Comparison of ENCODE assay signal across 16 cellular contexts in the genomic region with DNA sequence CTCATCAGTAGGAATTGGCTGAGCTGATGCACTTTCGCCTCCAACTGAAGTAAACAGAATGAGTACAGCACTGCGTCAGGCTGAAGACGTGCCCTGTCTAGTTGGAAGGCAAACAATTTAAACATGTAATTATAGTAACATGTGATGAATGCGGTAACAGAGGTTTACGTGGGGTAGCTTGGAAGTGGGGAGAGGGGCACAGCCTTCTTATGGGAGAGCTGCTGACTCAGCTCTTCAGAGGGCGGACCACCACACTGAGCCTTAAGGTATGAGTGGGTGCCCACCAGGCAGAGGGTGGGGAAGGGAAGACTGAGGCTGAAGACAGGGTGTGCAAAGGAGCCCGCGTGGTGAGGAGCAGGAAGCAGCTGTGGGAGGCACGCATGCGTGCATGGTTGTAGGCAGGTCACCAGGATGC. TPM values are rescaled to one million over a fixed set of nuclear protein-coding genes. Genes with fewer than 3 reads are reported as not detected.
A peak's percentile ranks its signal among the peaks of the same experiment; 100 is the strongest.
DNase-seq lines count a peak whose midpoint lies in the region; ATAC-seq, FAIRE-seq and TF ChIP-seq lines count a peak whose summit lies in the region.
"Had no signal": no experiment of that assay in that cellular context is flagged by ENCODE, and none has a peak within 500 bp of the region (broad histone marks: within the 10 kb centered on the region; RNA-seq: fewer than 3 reads in every experiment).

No MANE protein-coding gene starts in this region.

- no peak overlapping the region for H2AFZ ChIP-seq in HepG2 (ENCODE audit: low read length)

- H3K36me3 ChIP-seq in bronchial epithelial cell (ENCODE audit: control insufficient read depth, insufficient read depth, low read length) (no peaks in the 10 kb centered on the region), HepG2 (replicated peaks in 1 of 2; ENCODE audit: control insufficient read depth in 1 of 2, insufficient read depth in 2 of 2, low read length in 2 of 2) (no peaks in the 10 kb centered on the region), uterus (no peaks in the 10 kb centered on the region)
- H3K36me3 ChIP-seq in CD8-positive, alpha-beta memory T cell (ENCODE audit: insufficient read depth, low read length) = no peaks in the 10 kb centered on the region
- H3K36me3 ChIP-seq: adrenal gland had no signal

- no peak for TF ChIP-seq RAD21 in HepG2 (CRISPR knock-in tag; IDR thresholded peaks at IDR 0.05)

- no peaks in the 10 kb centered on the region for H3K4me1 Mint-ChIP-seq in CD8-positive, alpha-beta memory T cell

- H3K27ac ChIP-seq in HepG2 (ENCODE audit: extremely low read length, insufficient read depth, low read length) (no peak overlapping the region), uterus (no peak overlapping the region)
- no peak overlapping the region for H3K27ac ChIP-seq in CD8-positive, alpha-beta memory T cell (ENCODE audit: low read depth, low read length)
- H3K27ac ChIP-seq: adrenal gland had no signal

- TF ChIP-seq EP300 in HepG2 (IDR thresholded peaks at IDR 0.05; ENCODE audit: low read depth in 2 of 2, low read length in 2 of 2) = no peak
- TF ChIP-seq EP300 in HepG2 (CRISPR knock-in tag; IDR thresholded peaks at IDR 0.05; ENCODE audit: borderline replicate concordance) = no peak

- H4K20me1 ChIP-seq in HepG2 (ENCODE audit: insufficient read depth, low read length) = no peaks in the 10 kb centered on the region

- CTCF ChIA-PET in HepG2 (lab: Yijun Ruan, JAX; ENCODE audit: low intra/inter-chr PET ratio, low total read pairs) = no interaction called here
- CTCF ChIA-PET in CD8-positive, alpha-beta memory T cell (lab: Charles Lee) = interaction anchor here (1.5 kb wide), 1 partner anchor 105 kb away, joined by 3 read pairs; no protein-coding TSS in a partner anchor

- in situ Hi-C loops in HepG2 (cut with HindIII; ENCODE audit: extremely low pct_ligation_motif_present, low pct_unique_long_range_greater_than_20kb) = no loop called here

- TF ChIP-seq CTCF in bronchial epithelial cell (IDR thresholded peaks at IDR 0.05; ENCODE audit: insufficient read depth, low read length, severe bottlenecking) = no peak
- TF ChIP-seq CTCF in HepG2 (CRISPR knock-in tag; IDR thresholded peaks at IDR 0.05) = no peak
- no peak for TF ChIP-seq CTCF in uterus (IDR thresholded peaks at IDR 0.05)

- H3K27me3 ChIP-seq in bronchial epithelial cell (ENCODE audit: control insufficient read depth, insufficient read depth, low read length) (no peaks in the 10 kb centered on the region), HepG2 (ENCODE audit: control insufficient read depth in 1 of 2, insufficient read depth in 2 of 2, low read length in 2 of 2) (peaks cover 0 to 13% of the 10 kb centered on the region in 2 experiments; a peak in 3 of 5 replicates), uterus (no peaks in the 10 kb centered on the region)
- H3K27me3 ChIP-seq in CD8-positive, alpha-beta memory T cell (ENCODE audit: insufficient read depth, low read length, poor library complexity, severe bottlenecking) = no peaks in the 10 kb centered on the region
- H3K27me3 ChIP-seq: adrenal gland had no signal

- no peak for TF ChIP-seq POLR2A in HepG2 (IDR thresholded peaks at IDR 0.05; ENCODE audit: insufficient read depth in 1 of 2, low read depth in 2 of 2, low read length in 2 of 2)
- no peak for TF ChIP-seq POLR2A in uterus (IDR thresholded peaks at IDR 0.05)

- peak; percentile 31 for DNase-seq in AG08396 (ENCODE audit: low spot score)
- peak; percentile 73 for DNase-seq in NCI-H1417 treated with DMSO at 0.1 percent for 48 hours (lab: John Stamatoyannopoulos, UW)
- peak; percentile 93 for DNase-seq in bronchial epithelial cell (ENCODE audit: low read depth)
- no peak for DNase-seq in HepG2 (ENCODE audit: low spot score)
- no peak for DNase-seq in stimulated activated CD4-positive, alpha-beta T cell treated with anti-CD3 and anti-CD28 coated beads, Interleukin-4, amount 100 ng/mL, for 4 hours
- DNase-seq in uterus = no peak
- DNase-seq in CD8-positive, alpha-beta memory T cell = no peak
- DNase-seq in left colon = no peak
- DNase-seq: activated CD4-positive, alpha-beta memory T cell treated with anti-CD3 and anti-CD28 coated beads for 36 hours; adrenal gland; NCI-H187 treated with DMSO at 0.1 percent for 48 hours; NCI-H524 treated with DMSO at 0.1 percent for 48 hours had no signal

- no peaks in the 10 kb centered on the region for H3K79me2 ChIP-seq in HepG2 (ENCODE audit: insufficient read depth, low read length)

- POLR2A ChIA-PET in HepG2 (lab: Yijun Ruan, JAX) = no interaction called here
- POLR2A ChIA-PET in CD8-positive, alpha-beta memory T cell (lab: Charles Lee) = no interaction called here

- ATAC-seq in HepG2 = no peak
- ATAC-seq in left colon = no peak
- ATAC-seq: Panc1 had no signal

- intact Hi-C loops in HepG2 (cut with micrococcal nuclease; ENCODE audit: unreplicated experiment) (no loop called here), uterus (cut with DNase I; ENCODE audit: low total_unique reads) (no loop called here), left colon (cut with DNase I, micrococcal nuclease) (no loop called here)

- FAIRE-seq in bronchial epithelial cell (lab: Jason Lieb, UNC) (no peak), HepG2 (lab: Jason Lieb, UNC) (no peak)

- no peak overlapping the region for H3K4me3 Mint-ChIP-seq in CD8-positive, alpha-beta memory T cell
- H3K4me3 Mint-ChIP-seq: activated CD4-positive, alpha-beta memory T cell treated with anti-CD3 and anti-CD28 coated beads for 36 hours; activated T-helper 1 cell treated with anti-CD3 and anti-CD28 coated beads, Interleukin-12 subunit alpha, Interleukin-12 subunit beta, Interleukin-2, Interleukin-4 antibody, amounts not matched to agents 30 ng/mL and 10 ng/mL and 1 ng/mL, durations not matched to agents 14 hours and 24 hours and 36 hours; endodermal cell had no signal

- H3K9me3 Mint-ChIP-seq in CD8-positive, alpha-beta memory T cell = no peaks in the 10 kb centered on the region
- H3K9me3 Mint-ChIP-seq: activated CD4-positive, alpha-beta memory T cell treated with anti-CD3 and anti-CD28 coated beads for 36 hours; activated T-helper 1 cell treated with anti-CD3 and anti-CD28 coated beads, Interleukin-12 subunit alpha, Interleukin-12 subunit beta, Interleukin-2, Interleukin-4 antibody, amounts not matched to agents 30 ng/mL and 10 ng/mL and 1 ng/mL, durations not matched to agents 14 hours and 24 hours and 36 hours; endodermal cell had no signal

- H3K4me2 ChIP-seq in HepG2 (ENCODE audit: low read depth, low read length) = no peak overlapping the region

- H3K4me3 ChIP-seq in bronchial epithelial cell (ENCODE audit: low read depth, low read length) (no peak overlapping the region), HepG2 (replicated peaks in 1 of 3; ENCODE audit: insufficient read depth in 1 of 3, low read depth in 2 of 3, low read length in 3 of 3) (no peak overlapping the region), uterus (no peak overlapping the region)
- H3K4me3 ChIP-seq in CD8-positive, alpha-beta memory T cell (ENCODE audit: low read length) = no peak overlapping the region
- H3K4me3 ChIP-seq: adrenal gland had no signal

- no peak overlapping the region for H3K27ac Mint-ChIP-seq in CD8-positive, alpha-beta memory T cell
- H3K27ac Mint-ChIP-seq: activated CD4-positive, alpha-beta memory T cell treated with anti-CD3 and anti-CD28 coated beads for 36 hours; activated T-helper 1 cell treated with anti-CD3 and anti-CD28 coated beads, Interleukin-12 subunit alpha, Interleukin-12 subunit beta, Interleukin-2, Interleukin-4 antibody, amounts not matched to agents 30 ng/mL and 10 ng/mL and 1 ng/mL, durations not matched to agents 14 hours and 24 hours and 36 hours; endodermal cell had no signal

- H3K36me3 Mint-ChIP-seq in CD8-positive, alpha-beta memory T cell = peaks cover 0 to 3% (median 0%) of the 10 kb centered on the region in 3 donors
- H3K36me3 Mint-ChIP-seq: activated CD4-positive, alpha-beta memory T cell treated with anti-CD3 and anti-CD28 coated beads for 36 hours had no signal

- H3K4me1 ChIP-seq in HepG2 (ENCODE audit: insufficient read depth, low read length) (no peaks in the 10 kb centered on the region), uterus (no peaks in the 10 kb centered on the region)
- H3K4me1 ChIP-seq in CD8-positive, alpha-beta memory T cell (ENCODE audit: insufficient read depth, low read length) = no peaks in the 10 kb centered on the region
- H3K4me1 ChIP-seq: adrenal gland had no signal

- H3K9me3 ChIP-seq in HepG2 (ENCODE audit: low read length) (no peaks in the 10 kb centered on the region), uterus (no peaks in the 10 kb centered on the region)
- H3K9me3 ChIP-seq in CD8-positive, alpha-beta memory T cell (ENCODE audit: low read length) = no peaks in the 10 kb centered on the region
- H3K9me3 ChIP-seq: adrenal gland had no signal

- 22% methylated on average over 10 of the region's 10 CpGs for WGBS in HepG2 (ENCODE audit: low lambda C conversion rate)

- peaks cover 23 to 26% of the 10 kb centered on the region in 2 donors for H3K27me3 Mint-ChIP-seq in CD8-positive, alpha-beta memory T cell

- no peak overlapping the region for H3K9ac ChIP-seq in HepG2 (ENCODE audit: insufficient read depth, low read depth, low read length)

- no TSS peak for BruUV-seq in HepG2 (replicated peaks; lab: Mats Ljungman, UMichigan)

RNA-seq across cellular contexts. Expression of gene EHD3, which starts 6.2 kb away (rescaled TPM):
- total RNA-seq in bronchial epithelial cell = 1.6 and 2.3 TPM in 2 replicates
- 0.69 and 0.70 TPM in 2 replicates for total RNA-seq in HepG2 (2016; rRNA removed; fragmentation: Illumina TruSeq; extraction: Trizol)
- 0.09 and 0.20 TPM in 2 replicates for total RNA-seq in HepG2 (2016; cell fraction: cytosol; rRNA removed; fragmentation: Illumina TruSeq; extraction: Trizol; ENCODE audit: low read depth)
- total RNA-seq in HepG2 (2016; cell fraction: insoluble cytoplasmic fraction; rRNA removed; fragmentation: Illumina TruSeq; extraction: Trizol) = 0.58 and 0.71 TPM in 2 replicates
- total RNA-seq in HepG2 (2016; cell fraction: membrane; rRNA removed; fragmentation: Illumina TruSeq; extraction: Trizol) = 0.37 and 0.52 TPM in 2 replicates
- 0.40 and 0.47 TPM in 2 replicates for total RNA-seq in HepG2 (2016; cell fraction: nucleus; rRNA removed; fragmentation: Illumina TruSeq; extraction: Trizol)
- 0.20 and 0.27 TPM in 2 replicates for polyA plus RNA-seq in HepG2 (2011; rRNA removed)
- polyA plus RNA-seq in HepG2 (2011; cell fraction: cytosol; rRNA removed) = 0.23 and 0.31 TPM in 2 replicates
- 0.18 and 0.23 TPM in 2 replicates for polyA plus RNA-seq in HepG2 (2011; cell fraction: nucleus; rRNA removed)
- 0.13 and 0.23 TPM in 2 replicates for polyA plus RNA-seq in HepG2 (2012)
- 0.08 and 0.10 TPM in 2 replicates for polyA plus RNA-seq in HepG2 (2016; cell fraction: cytosol; fragmentation: Illumina TruSeq; extraction: Trizol; ENCODE audit: low read depth)
- 0.62 and 0.74 TPM in 2 replicates for polyA plus RNA-seq in HepG2 (2016; cell fraction: insoluble cytoplasmic fraction; fragmentation: Illumina TruSeq; extraction: Trizol; ENCODE audit: low read depth)
- 0.17 and 0.27 TPM in 2 replicates for polyA plus RNA-seq in HepG2 (2016; cell fraction: membrane; fragmentation: Illumina TruSeq; extraction: Trizol; ENCODE audit: low read depth)
- polyA plus RNA-seq in HepG2 (2016; cell fraction: nucleus; fragmentation: Illumina TruSeq; extraction: Trizol; ENCODE audit: insufficient read depth, low read depth) = 0.48 and 0.56 TPM in 2 replicates
- 0.05 and 0.70 TPM in 2 replicates for polyA minus RNA-seq in HepG2 (2011; rRNA and poly(A)+ RNA removed; ENCODE audit: low replicate concordance)
- polyA minus RNA-seq in HepG2 (2011; cell fraction: cytosol; rRNA and poly(A)+ RNA removed) = 0.30 TPM in 1 of 2 replicates, not detected in the other
- 0.26 and 0.50 TPM in 2 replicates for polyA minus RNA-seq in HepG2 (2011; cell fraction: nucleus; rRNA and poly(A)+ RNA removed)
- 10 to 100 TPM in 1 of 4 donors, 1 to 10 TPM in 3; 2.6 to 13.1 (median 4.8) TPM for total RNA-seq in uterus
- 1 to 10 TPM; 2.3 TPM for total RNA-seq in CD8-positive, alpha-beta memory T cell
- polyA plus RNA-seq in CD8-positive, alpha-beta memory T cell = 4.3 TPM
- total RNA-seq in left colon = 1 to 10 TPM; 1.2 to 1.7 TPM

RNA-seq across cellular contexts. Expression of gene CAPN14, which starts 10.4 kb away (rescaled TPM):
- 10.3 and 35.1 TPM in 2 replicates for total RNA-seq in bronchial epithelial cell
- total RNA-seq in HepG2 (2016; rRNA removed; fragmentation: Illumina TruSeq; extraction: Trizol) = not detected in 2 replicates
- total RNA-seq in HepG2 (2016; cell fraction: cytosol; rRNA removed; fragmentation: Illumina TruSeq; extraction: Trizol; ENCODE audit: low read depth) = not detected in 2 replicates
- not detected in 2 replicates for total RNA-seq in HepG2 (2016; cell fraction: insoluble cytoplasmic fraction; rRNA removed; fragmentation: Illumina TruSeq; extraction: Trizol)
- not detected in 2 replicates for total RNA-seq in HepG2 (2016; cell fraction: membrane; rRNA removed; fragmentation: Illumina TruSeq; extraction: Trizol)
- not detected in 2 replicates for total RNA-seq in HepG2 (2016; cell fraction: nucleus; rRNA removed; fragmentation: Illumina TruSeq; extraction: Trizol)
- not detected in 2 replicates for polyA plus RNA-seq in HepG2 (2011; rRNA removed)
- polyA plus RNA-seq in HepG2 (2011; cell fraction: cytosol; rRNA removed) = not detected in 2 replicates
- polyA plus RNA-seq in HepG2 (2011; cell fraction: nucleus; rRNA removed) = not detected in 2 replicates
- polyA plus RNA-seq in HepG2 (2012) = not detected in 2 replicates
- polyA plus RNA-seq in HepG2 (2016; cell fraction: cytosol; fragmentation: Illumina TruSeq; extraction: Trizol; ENCODE audit: low read depth) = not detected in 2 replicates
- polyA plus RNA-seq in HepG2 (2016; cell fraction: insoluble cytoplasmic fraction; fragmentation: Illumina TruSeq; extraction: Trizol; ENCODE audit: low read depth) = not detected in 2 replicates
- not detected in 2 replicates for polyA plus RNA-seq in HepG2 (2016; cell fraction: membrane; fragmentation: Illumina TruSeq; extraction: Trizol; ENCODE audit: low read depth)
- polyA plus RNA-seq in HepG2 (2016; cell fraction: nucleus; fragmentation: Illumina TruSeq; extraction: Trizol; ENCODE audit: insufficient read depth, low read depth) = not detected in 2 replicates
- not detected in 2 replicates for polyA minus RNA-seq in HepG2 (2011; rRNA and poly(A)+ RNA removed; ENCODE audit: low replicate concordance)
- not detected in 2 replicates for polyA minus RNA-seq in HepG2 (2011; cell fraction: cytosol; rRNA and poly(A)+ RNA removed)
- polyA minus RNA-seq in HepG2 (2011; cell fraction: nucleus; rRNA and poly(A)+ RNA removed) = not detected in 2 replicates
- under 1 TPM in 3 of 4 donors, not detected in 1; under 0.01 to 0.29 (median 0.14) TPM for total RNA-seq in uterus
- total RNA-seq in CD8-positive, alpha-beta memory T cell = under 1 TPM; 0.31 to 0.40 TPM
- polyA plus RNA-seq in CD8-positive, alpha-beta memory T cell = 0.07 TPM
- total RNA-seq in left colon = under 1 TPM; 0.09 to 0.47 TPM
- total RNA-seq: skeletal muscle tissue had no signal

Comparison
In these comparisons a context has a peak if more than half of its experiments do, and no peak if none do; other contexts are left out.
1. DNase-seq: peak in AG08396 (single experiment), NCI-H1417 treated with DMSO at 0.1 percent for 48 hours (single experiment) and bronchial epithelial cell (single experiment); none in HepG2 (single experiment), stimulated activated CD4-positive, alpha-beta T cell treated with anti-CD3 and anti-CD28 coated beads, Interleukin-4, amount 100 ng/mL, for 4 hours (0 of 2), uterus (0 of 2), CD8-positive, alpha-beta memory T cell (0 of 5) and left colon (0 of 2).